In the genomic region with DNA sequence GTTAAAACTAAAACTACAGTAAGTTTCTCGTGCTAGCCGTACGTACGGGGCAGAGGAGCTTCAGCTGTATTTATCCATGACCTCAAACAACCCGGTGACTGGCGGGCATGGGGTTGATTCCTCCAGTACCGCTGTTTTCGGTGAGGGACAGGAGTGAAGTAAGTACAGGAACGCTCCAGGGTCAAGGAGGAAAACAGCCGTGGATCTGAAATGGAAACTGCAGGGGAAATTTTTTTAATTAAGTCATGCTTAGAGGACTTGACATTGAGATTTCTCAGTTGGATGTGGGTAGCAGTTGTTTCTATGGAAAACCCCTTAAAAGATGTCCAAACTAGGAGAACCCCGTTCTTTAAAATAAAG, we compare ENCODE assay signal across 8 cellular contexts. TPM values are rescaled to one million over a fixed set of nuclear protein-coding genes. Genes with fewer than 3 reads are reported as not detected.
DNase-seq lines count a peak whose midpoint lies in the region; ATAC-seq and TF ChIP-seq lines count a peak whose summit lies in the region.

No MANE protein-coding gene starts in this region.

- H3K4me1 ChIP-seq in NT2/D1 (ENCODE audit: insufficient read depth, insufficient read length) (peaks cover 4% of the 10 kb centered on the region), muscle layer of duodenum (ENCODE audit: control insufficient read depth in 1 of 2, insufficient read depth in 2 of 2, low read length in 2 of 2) (peaks cover 8 to 47% of the 10 kb centered on the region in 2 donors)

- intact Hi-C loops in dorsolateral prefrontal cortex (cut with DNase I) = loop anchor here in 1 of 2 donors (5.0 kb wide), 1 partner anchor 92 kb away; no protein-coding TSS in a partner anchor

- H3K4me3 ChIP-seq in GM12865 (ENCODE audit: low read depth, low read length) = peak overlapping the region; percentile 74
- peak overlapping the region; percentile 81 for H3K4me3 ChIP-seq in NT2/D1 (ENCODE audit: insufficient read length, low read depth)
- H3K4me3 ChIP-seq in dorsolateral prefrontal cortex = peak overlapping the region; percentile 50 to 99 (median 90)
- peak overlapping the region; percentile 88 to 94 for H3K4me3 ChIP-seq in muscle layer of duodenum (ENCODE audit: low read depth in 1 of 2, low read length in 2 of 2)

- H3K27ac ChIP-seq in dorsolateral prefrontal cortex (peak overlapping the region in 26 of 59 donors; percentile 2 to 88 (median 60)), muscle layer of duodenum (ENCODE audit: low read length) (peak overlapping the region; percentile 72)

- H3K27me3 ChIP-seq in NT2/D1 (ENCODE audit: insufficient read depth, insufficient read length) (peaks cover 18% of the 10 kb centered on the region), dorsolateral prefrontal cortex (no peaks in the 10 kb centered on the region), muscle layer of duodenum (ENCODE audit: low read depth, low read length) (no peaks in the 10 kb centered on the region)

- no peak for ATAC-seq in HG03196 (IDR thresholded peaks at IDR 0.05; ENCODE audit: unreplicated experiment)
- no peak for ATAC-seq in HG02623 (IDR thresholded peaks at IDR 0.05; ENCODE audit: unreplicated experiment)
- no peak for ATAC-seq in HG02759 (IDR thresholded peaks at IDR 0.05; ENCODE audit: unreplicated experiment)

- no peaks in the 10 kb centered on the region for H3K9me3 ChIP-seq in NT2/D1 (ENCODE audit: insufficient read depth, low read length)
- H3K9me3 ChIP-seq in muscle layer of duodenum (ENCODE audit: control insufficient read depth in 1 of 2, low read length in 2 of 2) = no peaks in the 10 kb centered on the region

- TF ChIP-seq CTCF in GM12865 (IDR thresholded peaks at IDR 0.05; ENCODE audit: insufficient read depth, low read depth, low read length, missing control alignments) = no peak
- TF ChIP-seq CTCF in dorsolateral prefrontal cortex (IDR thresholded peaks at IDR 0.05 in 54 of 56, conservative IDR thresholded peaks at IDR 0.05 in 2 of 56; ENCODE audit: low read depth in 1 of 56, partially characterized antibody in 56 of 56) = no peak

- DNase-seq in GM12865 (ENCODE audit: low read depth) = peak; percentile 52
- no peak for DNase-seq in NT2/D1 (ENCODE audit: low read depth, low spot score)
- DNase-seq in dorsolateral prefrontal cortex = no peak
- DNase-seq in OCI-M2 (lab: John Stamatoyannopoulos, UW; ENCODE audit: unreplicated experiment) = no peak

- H3K36me3 ChIP-seq in NT2/D1 (ENCODE audit: insufficient read depth, insufficient read length, low read length) (peaks cover 13% of the 10 kb centered on the region), muscle layer of duodenum (ENCODE audit: control insufficient read depth in 1 of 2, insufficient read depth in 2 of 2, low read length in 2 of 2) (no peaks in the 10 kb centered on the region)

- peak overlapping the region; percentile 83 for H3K9ac ChIP-seq in NT2/D1 (ENCODE audit: insufficient read length, low read depth)

RNA-seq across cellular contexts. Expression of a gene that starts 1.2 kb away (rescaled TPM):
- total RNA-seq in dorsolateral prefrontal cortex = 10 to 100 TPM; 31.1 to 69.1 (median 52.0) TPM
